18 cellular contexts compared by ENCODE assay signal in the genomic region with DNA sequence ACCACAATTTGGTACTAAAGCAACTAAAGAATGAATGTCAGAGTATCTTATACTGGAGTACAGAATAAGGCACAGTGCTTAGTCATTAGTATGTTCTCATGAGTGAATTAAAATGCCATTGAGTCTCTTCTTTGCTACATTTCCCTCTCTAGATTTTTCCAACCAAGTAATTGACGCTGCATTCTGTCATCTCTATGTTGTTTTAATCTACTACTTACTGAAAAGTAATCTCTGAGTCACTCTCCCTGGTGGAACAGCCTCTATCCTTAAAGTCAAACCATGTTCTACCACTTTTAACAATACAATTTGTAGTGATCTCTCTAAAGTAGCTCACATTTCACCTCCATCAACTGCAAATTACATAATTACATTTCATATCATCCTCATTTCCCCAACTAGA.
DNase-seq lines count a peak whose midpoint lies in the region; ATAC-seq, FAIRE-seq and TF ChIP-seq lines count a peak whose summit lies in the region.
"Had no signal": no experiment of that assay in that cellular context is flagged by ENCODE, and none has a peak within 500 bp of the region (broad histone marks: within the 10 kb centered on the region; RNA-seq: fewer than 3 reads in every experiment).

No MANE protein-coding gene starts in this region.

- H3K36me3 ChIP-seq in PC-9 (ENCODE audit: low read depth) (no peaks in the 10 kb centered on the region), keratinocyte (ENCODE audit: control insufficient read depth in 2 of 2, extremely low read depth in 1 of 2, insufficient read depth in 2 of 2, low read length in 2 of 2) (no peaks in the 10 kb centered on the region)
- H3K36me3 ChIP-seq: HAP-1 had no signal

- no peaks in the 10 kb centered on the region for H3K36me3 Mint-ChIP-seq in activated CD4-positive, alpha-beta T cell treated with anti-CD3 and anti-CD28 coated beads, Interleukin-2, amount 10 ng/mL, durations not matched to agents 7 days and 5 days (ENCODE audit: low read depth)
- H3K36me3 Mint-ChIP-seq: IgD-negative memory B cell had no signal

- H3K9me3 Mint-ChIP-seq in activated CD4-positive, alpha-beta T cell treated with anti-CD3 and anti-CD28 coated beads, Interleukin-2, amount 10 ng/mL, durations not matched to agents 7 days and 5 days, result peaks cover 12% of the 10 kb centered on the region

- H3K4me3 ChIP-seq in PC-9 (no peak overlapping the region), astrocyte of the spinal cord (ENCODE audit: low read depth, low read length) (no peak overlapping the region), keratinocyte (ENCODE audit: control insufficient read depth in 2 of 3, extremely low read depth in 1 of 3, insufficient read depth in 2 of 3, low read depth in 1 of 3, low read length in 3 of 3) (no peak overlapping the region)
- H3K4me3 ChIP-seq: A549, HAP-1 had no signal

- FAIRE-seq in keratinocyte (lab: Jason Lieb, UNC), result no peak
- FAIRE-seq: A549, HTR-8/SVneo had no signal

- no peak overlapping the region for H3K27ac Mint-ChIP-seq in activated CD4-positive, alpha-beta T cell treated with anti-CD3 and anti-CD28 coated beads, Interleukin-2, amount 10 ng/mL, durations not matched to agents 7 days and 5 days
- H3K27ac Mint-ChIP-seq: IgD-negative memory B cell had no signal

- no peaks in the 10 kb centered on the region for H3K27me3 Mint-ChIP-seq in activated CD4-positive, alpha-beta T cell treated with anti-CD3 and anti-CD28 coated beads, Interleukin-2, amount 10 ng/mL, durations not matched to agents 7 days and 5 days
- H3K27me3 Mint-ChIP-seq: IgD-negative memory B cell had no signal

- no peak overlapping the region for H3K4me2 ChIP-seq in PC-9
- H3K4me2 ChIP-seq in keratinocyte (ENCODE audit: control insufficient read depth, extremely low read depth, insufficient read depth, low read depth, low read length), result no peak overlapping the region
- H3K4me2 ChIP-seq: A549 had no signal

- no peaks in the 10 kb centered on the region for H4K20me1 ChIP-seq in PC-9 (ENCODE audit: insufficient read depth)
- H4K20me1 ChIP-seq in keratinocyte (ENCODE audit: control insufficient read depth, extremely low read depth, insufficient read depth, low read length), result no peaks in the 10 kb centered on the region

- POLR2A ChIA-PET in PC-9 (lab: Charles Lee; ENCODE audit: unreplicated experiment), result no interaction called here
- POLR2A ChIA-PET in activated CD4-positive, alpha-beta T cell treated with anti-CD3 and anti-CD28 coated beads, Interleukin-2, amount 10 ng/mL, durations not matched to agents 7 days and 5 days (lab: Charles Lee), result no interaction called here

- no peaks in the 10 kb centered on the region for H3K4me1 ChIP-seq in PC-9 (replicated peaks; ENCODE audit: insufficient read depth)
- H3K4me1 ChIP-seq in keratinocyte (ENCODE audit: control insufficient read depth, extremely low read depth, insufficient read depth, low read length), result no peaks in the 10 kb centered on the region
- H3K4me1 ChIP-seq: A549, HAP-1 had no signal

- no peaks in the 10 kb centered on the region for H3K9me3 ChIP-seq in PC-9 (ENCODE audit: insufficient read depth, low read depth)
- no peaks in the 10 kb centered on the region for H3K9me3 ChIP-seq in keratinocyte (ENCODE audit: control insufficient read depth, low read depth, low read length)
- H3K9me3 ChIP-seq: A549, HAP-1 had no signal

- H3K79me2 ChIP-seq in PC-9 (ENCODE audit: low read depth) (no peaks in the 10 kb centered on the region), keratinocyte (ENCODE audit: control insufficient read depth, insufficient read depth, low read length) (no peaks in the 10 kb centered on the region)

- intact Hi-C loops in PC-9 (cut with micrococcal nuclease; ENCODE audit: unreplicated experiment), result no loop called here

- BruUV-seq in PC-9 (replicated peaks; lab: Mats Ljungman, UMichigan), result no TSS peak

- peak; percentile 26 for DNase-seq in EL
- DNase-seq in PC-9, result no peak
- peak; percentile 24 for DNase-seq in astrocyte of the spinal cord (ENCODE audit: low read depth, low spot score)
- DNase-seq in keratinocyte (ENCODE audit: low read depth, low spot score), result no peak
- DNase-seq in stimulated activated CD8-positive, alpha-beta memory T cell treated with anti-CD3 and anti-CD28 coated beads, Interleukin-4, amount 100 ng/mL, for 48 hours, result no peak
- no peak for DNase-seq in activated CD4-positive, alpha-beta T cell treated with anti-CD3 and anti-CD28 coated beads, Interleukin-2, amount 10 ng/mL, durations not matched to agents 7 days and 5 days
- DNase-seq: DMS 273 treated with DMSO at 0.1 percent for 48 hours, Kasumi-1, NCI-H187, NCI-H345, NCI-H526 treated with DMSO at 0.1 percent for 48 hours had no signal

- no peaks in the 10 kb centered on the region for H3K9me1 ChIP-seq in keratinocyte (ENCODE audit: control insufficient read depth, extremely low read depth, insufficient read depth, low read length)

- peak overlapping the region; percentile 69 for H2AFZ ChIP-seq in PC-9
- peak overlapping the region; percentile 23 for H2AFZ ChIP-seq in keratinocyte (ENCODE audit: control insufficient read depth, low read length)

- in situ Hi-C loops in astrocyte of the spinal cord (cut with HindIII; ENCODE audit: low sequenced_read_pairs), result no loop called here

- no peaks in the 10 kb centered on the region for H3F3A ChIP-seq in PC-9 (ENCODE audit: insufficient read depth, low read depth)

- H3K4me3 Mint-ChIP-seq in activated CD4-positive, alpha-beta T cell treated with anti-CD3 and anti-CD28 coated beads, Interleukin-2, amount 10 ng/mL, durations not matched to agents 7 days and 5 days, result no peak overlapping the region
- H3K4me3 Mint-ChIP-seq: IgD-negative memory B cell had no signal

- no peak overlapping the region for H3K9ac ChIP-seq in keratinocyte (ENCODE audit: control insufficient read depth, extremely low read depth, insufficient read depth, low read length)

- no peak for ATAC-seq in HG03520 (IDR thresholded peaks at IDR 0.05; ENCODE audit: unreplicated experiment)
- no peak for ATAC-seq in GM19328 (IDR thresholded peaks at IDR 0.05; ENCODE audit: unreplicated experiment)
- ATAC-seq: A549 had no signal

- H3K27ac ChIP-seq in PC-9 (no peak overlapping the region), keratinocyte (ENCODE audit: control insufficient read depth, insufficient read depth, low read length) (no peak overlapping the region)
- H3K27ac ChIP-seq: A549, C4-2B had no signal

- H3K4me1 Mint-ChIP-seq in activated CD4-positive, alpha-beta T cell treated with anti-CD3 and anti-CD28 coated beads, Interleukin-2, amount 10 ng/mL, durations not matched to agents 7 days and 5 days, result no peaks in the 10 kb centered on the region
- H3K4me1 Mint-ChIP-seq: IgD-negative memory B cell had no signal

- TF ChIP-seq CTCF in PC-9 (conservative IDR thresholded peaks at IDR 0.05), result no peak
- no peak for TF ChIP-seq CTCF in astrocyte of the spinal cord (IDR thresholded peaks at IDR 0.05; ENCODE audit: low read depth, low read length)
- no peak for TF ChIP-seq CTCF in keratinocyte (optimal IDR thresholded peaks at IDR 0.05 in 1 of 3, IDR thresholded peaks at IDR 0.05 in 1 of 3, conservative IDR thresholded peaks at IDR 0.05 in 1 of 3; ENCODE audit: extremely low read depth in 1 of 3, insufficient read depth in 2 of 3, low read length in 3 of 3)

- CTCF ChIA-PET in PC-9 (lab: Charles Lee), result interaction anchor here (0.6 kb wide), 1 partner anchor 785 kb away, joined by 3 read pairs; no protein-coding TSS in a partner anchor
- CTCF ChIA-PET in activated CD4-positive, alpha-beta T cell treated with anti-CD3 and anti-CD28 coated beads, Interleukin-2, amount 10 ng/mL, durations not matched to agents 7 days and 5 days (lab: Charles Lee), result no interaction called here

- H3K27me3 ChIP-seq in PC-9 (ENCODE audit: insufficient read depth, low read depth) (no peaks in the 10 kb centered on the region), keratinocyte (ENCODE audit: control insufficient read depth, extremely low read depth, insufficient read depth, low read length) (no peaks in the 10 kb centered on the region)

- dilution Hi-C loops in keratinocyte (cut with MboI; ENCODE audit: extremely low pct_ligation_motif_present, low sequenced_read_pairs), result no loop called here

- H3K9me2 ChIP-seq in PC-9 (ENCODE audit: insufficient read depth), result peaks cover 6% of the 10 kb centered on the region; the same call in 1 of the 2 replicates

Comparison
In these comparisons a context has a peak if more than half of its experiments do, and no peak if none do; other contexts are left out.
1. DNase-seq: peak in EL (single experiment) and astrocyte of the spinal cord (single experiment); none in PC-9 (0 of 2), keratinocyte (single experiment), stimulated activated CD8-positive, alpha-beta memory T cell treated with anti-CD3 and anti-CD28 coated beads, Interleukin-4, amount 100 ng/mL, for 48 hours (single experiment) and activated CD4-positive, alpha-beta T cell treated with anti-CD3 and anti-CD28 coated beads, Interleukin-2, amount 10 ng/mL, durations not matched to agents 7 days and 5 days (single experiment).